ENCODE assay signal across 25 cellular contexts in the genomic region with DNA sequence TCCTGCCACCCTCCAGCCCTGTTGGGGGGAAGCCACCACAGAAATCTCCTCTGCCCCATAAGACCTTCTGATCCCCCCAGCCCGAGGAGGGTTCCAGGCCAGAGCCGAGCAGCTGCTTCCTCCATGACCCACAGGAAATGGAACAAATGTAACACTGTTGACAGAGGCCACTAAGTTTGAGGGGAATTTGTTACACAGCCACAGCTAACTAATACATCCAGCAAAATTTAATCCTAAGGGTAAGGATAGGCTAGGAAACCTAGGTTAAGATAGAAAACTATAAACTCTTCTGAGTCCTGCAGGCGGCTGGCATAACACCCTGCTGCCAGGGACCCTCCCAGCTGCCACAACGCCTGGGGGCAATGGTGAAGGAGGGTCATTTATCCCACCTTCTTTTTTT.
A peak's percentile ranks its signal among the peaks of the same experiment; 100 is the strongest.
DNase-seq lines count a peak whose midpoint lies in the region; ATAC-seq, FAIRE-seq and TF ChIP-seq lines count a peak whose summit lies in the region.
"Had no signal": no experiment of that assay in that cellular context is flagged by ENCODE, and none has a peak within 500 bp of the region (broad histone marks: within the 10 kb centered on the region; RNA-seq: fewer than 3 reads in every experiment).

No MANE protein-coding gene starts in this region.

- H3K27ac Mint-ChIP-seq in activated T-cell treated with anti-CD3 and anti-CD28 coated beads, Interleukin-2, amount 50 U/mL, for 24 hours = peak overlapping the region; percentile 98
- H3K27ac Mint-ChIP-seq in CD8-positive, alpha-beta T cell = peak overlapping the region; percentile 99
- peak overlapping the region; percentile 89 for H3K27ac Mint-ChIP-seq in activated T-helper 17 cell treated with anti-CD3 and anti-CD28 coated beads, Interleukin-2, amount 50 U/mL, for 72 hours
- peak overlapping the region; percentile 60 to 98 (median 96) for H3K27ac Mint-ChIP-seq in naive thymus-derived CD4-positive, alpha-beta T cell

- POLR2A ChIA-PET in CD8-positive, alpha-beta T cell (lab: Charles Lee) = interaction anchor here (0.7 to 1.8 kb wide), 2 partner anchors 9 to 18 kb away, joined by 3 to 6 read pairs; no protein-coding TSS in a partner anchor
- POLR2A ChIA-PET in naive thymus-derived CD4-positive, alpha-beta T cell (lab: Charles Lee) = interaction anchor here (0.6 kb wide), 1 partner anchor 1762 kb away, joined by 4 read pairs; no protein-coding TSS in a partner anchor

- no peak for TF ChIP-seq CTCF in CD8-positive, alpha-beta T cell (IDR thresholded peaks at IDR 0.05)
- TF ChIP-seq CTCF in upper lobe of left lung (IDR thresholded peaks at IDR 0.05) = no peak

- no peaks in the 10 kb centered on the region for H3K36me3 ChIP-seq in CD8-positive, alpha-beta T cell (ENCODE audit: insufficient read depth, low read length)
- peaks cover 0 to 15% (median 0%) of the 10 kb centered on the region in 3 experiments for H3K36me3 ChIP-seq in naive thymus-derived CD4-positive, alpha-beta T cell (ENCODE audit: control insufficient read depth in 2 of 3, insufficient read depth in 3 of 3, low read length in 3 of 3)
- peaks cover 0 to 4% (median 0%) of the 10 kb centered on the region in 4 donors for H3K36me3 ChIP-seq in upper lobe of left lung
- H3K36me3 ChIP-seq: BE2C, brain microvascular endothelial cell, left lung, MG63, tibial nerve had no signal

- peaks cover 21% of the 10 kb centered on the region for H3K4me1 ChIP-seq in CD8-positive, alpha-beta T cell (ENCODE audit: insufficient read depth, low read length)
- H3K4me1 ChIP-seq in naive thymus-derived CD4-positive, alpha-beta T cell (ENCODE audit: control insufficient read depth in 2 of 2, insufficient read depth in 2 of 2, low read length in 2 of 2) = peaks cover 15 to 17% of the 10 kb centered on the region in 2 donors
- H3K4me1 ChIP-seq in upper lobe of left lung = peaks cover 0 to 9% (median 4%) of the 10 kb centered on the region in 4 donors
- H3K4me1 ChIP-seq: BE2C, left lung had no signal

- ATAC-seq in CD8-positive, alpha-beta T cell = no peak
- ATAC-seq in activated T-helper 17 cell treated with anti-CD3 and anti-CD28 coated beads, Interleukin-2, amount 50 U/mL, for 72 hours (replicated peaks) = no peak
- ATAC-seq in naive thymus-derived CD4-positive, alpha-beta T cell = no peak
- no peak for ATAC-seq in upper lobe of left lung (ENCODE audit: low FRiP score in 2 of 2)
- ATAC-seq: left lung, psoas muscle had no signal

- WGBS in upper lobe of left lung, 2 donors = 86 to 97% methylated on average over 2 to 4 of the region's 4 CpGs

- intact Hi-C loops in CD8-positive, alpha-beta T cell (cut with DNase I, micrococcal nuclease) = loop anchor here in 1 of 2 experiments (10.0 kb wide), 2 partner anchors 62 to 288 kb away; partner anchors contain the start of gene GET4
- intact Hi-C loops in naive thymus-derived CD4-positive, alpha-beta T cell (cut with micrococcal nuclease) = no loop called here

- CTCF ChIA-PET in CD8-positive, alpha-beta T cell (lab: Charles Lee) = no interaction called here
- CTCF ChIA-PET in naive thymus-derived CD4-positive, alpha-beta T cell (lab: Charles Lee) = no interaction called here

- DNase-seq in activated T-cell treated with anti-CD3 and anti-CD28 coated beads, Interleukin-2, amount 50 U/mL, for 24 hours = no peak
- DNase-seq in activated T-cell treated with anti-CD3 and anti-CD28 coated beads, Interleukin-2, amount 50 U/mL, for 1 hour = no peak
- DNase-seq in CD8-positive, alpha-beta T cell = no peak
- no peak for DNase-seq in naive thymus-derived CD4-positive, alpha-beta T cell
- DNase-seq in GM12892 (ENCODE audit: insufficient read length) = no peak
- no peak for DNase-seq in stimulated activated naive CD4-positive, alpha-beta T cell treated with Interleukin-2 at 50 U/mL for 16 hours (lab: John Stamatoyannopoulos, UW)
- no peak for DNase-seq in upper lobe of left lung
- DNase-seq: activated CD4-positive, CD25-positive, alpha-beta regulatory T cell; amniotic stem cell; BE2C; brain microvascular endothelial cell; effector CD4-positive, alpha-beta T cell; HCEC 1CT; KG1; MG63; NCI-H2029 treated with DMSO at 0.1 percent for 48 hours; NCI-H526; psoas muscle; SHP77; stimulated activated CD4-positive, alpha-beta T cell treated with anti-CD3 and anti-CD28 coated beads, Interleukin-15, amount 100 ng/mL, for 24 hours; stomach had no signal

- no peak overlapping the region for H3K4me3 ChIP-seq in CD8-positive, alpha-beta T cell (ENCODE audit: low read depth, low read length)
- no peak overlapping the region for H3K4me3 ChIP-seq in naive thymus-derived CD4-positive, alpha-beta T cell (ENCODE audit: low read length)
- no peak overlapping the region for H3K4me3 ChIP-seq in upper lobe of left lung
- H3K4me3 ChIP-seq: left lung, MG63, psoas muscle, stomach, tibial nerve had no signal

- no peak overlapping the region for H3K4me3 Mint-ChIP-seq in activated T-cell treated with anti-CD3 and anti-CD28 coated beads, Interleukin-2, amount 50 U/mL, for 24 hours
- H3K4me3 Mint-ChIP-seq in CD8-positive, alpha-beta T cell = no peak overlapping the region
- H3K4me3 Mint-ChIP-seq in activated T-helper 17 cell treated with anti-CD3 and anti-CD28 coated beads, Interleukin-2, amount 50 U/mL, for 72 hours = peak overlapping the region; percentile 93
- H3K4me3 Mint-ChIP-seq in naive thymus-derived CD4-positive, alpha-beta T cell = peak overlapping the region in 1 of 10 donors; percentile 48

- peaks cover 27% of the 10 kb centered on the region for H3K9me3 Mint-ChIP-seq in activated T-cell treated with anti-CD3 and anti-CD28 coated beads, Interleukin-2, amount 50 U/mL, for 24 hours
- H3K9me3 Mint-ChIP-seq in CD8-positive, alpha-beta T cell = peaks cover 7% of the 10 kb centered on the region
- H3K9me3 Mint-ChIP-seq in activated T-helper 17 cell treated with anti-CD3 and anti-CD28 coated beads, Interleukin-2, amount 50 U/mL, for 72 hours = peaks cover 3% of the 10 kb centered on the region
- peaks cover 0 to 19% (median 5%) of the 10 kb centered on the region in 11 donors for H3K9me3 Mint-ChIP-seq in naive thymus-derived CD4-positive, alpha-beta T cell

- H3K27me3 ChIP-seq in CD8-positive, alpha-beta T cell (ENCODE audit: insufficient read depth, low read length) = no peaks in the 10 kb centered on the region
- no peaks in the 10 kb centered on the region for H3K27me3 ChIP-seq in naive thymus-derived CD4-positive, alpha-beta T cell (ENCODE audit: control insufficient read depth in 2 of 2, insufficient read depth in 2 of 2, low read length in 2 of 2)
- H3K27me3 ChIP-seq in upper lobe of left lung = no peaks in the 10 kb centered on the region
- H3K27me3 ChIP-seq: BE2C, brain microvascular endothelial cell, MG63, stomach, tibial nerve had no signal

- no peak for TF ChIP-seq POLR2A in GM12892 (IDR thresholded peaks at IDR 0.05; ENCODE audit: low read depth, low read length)
- no peak for TF ChIP-seq POLR2A in upper lobe of left lung (IDR thresholded peaks at IDR 0.05)

- no peak for FAIRE-seq in GM12892 (lab: Jason Lieb, UNC)

- TF ChIP-seq EP300 in upper lobe of left lung (IDR thresholded peaks at IDR 0.05) = no peak

- H3K36me3 Mint-ChIP-seq in activated T-cell treated with anti-CD3 and anti-CD28 coated beads, Interleukin-2, amount 50 U/mL, for 24 hours (ENCODE audit: low read depth) = peaks cover 88% of the 10 kb centered on the region
- H3K36me3 Mint-ChIP-seq in CD8-positive, alpha-beta T cell = peaks cover 39% of the 10 kb centered on the region
- peaks cover 59% of the 10 kb centered on the region for H3K36me3 Mint-ChIP-seq in activated T-helper 17 cell treated with anti-CD3 and anti-CD28 coated beads, Interleukin-2, amount 50 U/mL, for 72 hours (ENCODE audit: low read depth)
- peaks cover 15 to 51% (median 20%) of the 10 kb centered on the region in 5 donors for H3K36me3 Mint-ChIP-seq in naive thymus-derived CD4-positive, alpha-beta T cell

- no peaks in the 10 kb centered on the region for H3K9me3 ChIP-seq in CD8-positive, alpha-beta T cell (ENCODE audit: low read length)
- no peaks in the 10 kb centered on the region for H3K9me3 ChIP-seq in naive thymus-derived CD4-positive, alpha-beta T cell (ENCODE audit: control insufficient read depth in 2 of 3, low read length in 3 of 3)
- no peaks in the 10 kb centered on the region for H3K9me3 ChIP-seq in upper lobe of left lung
- H3K9me3 ChIP-seq: BE2C, MG63, psoas muscle had no signal

- H3K4me1 Mint-ChIP-seq in activated T-cell treated with anti-CD3 and anti-CD28 coated beads, Interleukin-2, amount 50 U/mL, for 24 hours (ENCODE audit: low read depth) = peaks cover 42% of the 10 kb centered on the region
- peaks cover 39% of the 10 kb centered on the region for H3K4me1 Mint-ChIP-seq in CD8-positive, alpha-beta T cell (ENCODE audit: low read depth)
- H3K4me1 Mint-ChIP-seq in activated T-helper 17 cell treated with anti-CD3 and anti-CD28 coated beads, Interleukin-2, amount 50 U/mL, for 72 hours = peaks cover 38% of the 10 kb centered on the region
- H3K4me1 Mint-ChIP-seq in naive thymus-derived CD4-positive, alpha-beta T cell = peaks cover 14 to 42% (median 35%) of the 10 kb centered on the region in 7 donors

- no peak overlapping the region for H3K27ac ChIP-seq in CD8-positive, alpha-beta T cell (ENCODE audit: low read depth, low read length)
- H3K27ac ChIP-seq in naive thymus-derived CD4-positive, alpha-beta T cell (ENCODE audit: low read depth, low read length) = no peak overlapping the region
- no peak overlapping the region for H3K27ac ChIP-seq in upper lobe of left lung
- H3K27ac ChIP-seq: brain microvascular endothelial cell, epithelial cell of prostate, left lung, psoas muscle had no signal

- no peaks in the 10 kb centered on the region for H3K27me3 Mint-ChIP-seq in activated T-cell treated with anti-CD3 and anti-CD28 coated beads, Interleukin-2, amount 50 U/mL, for 24 hours
- H3K27me3 Mint-ChIP-seq in CD8-positive, alpha-beta T cell (ENCODE audit: low read depth) = no peaks in the 10 kb centered on the region
- no peaks in the 10 kb centered on the region for H3K27me3 Mint-ChIP-seq in activated T-helper 17 cell treated with anti-CD3 and anti-CD28 coated beads, Interleukin-2, amount 50 U/mL, for 72 hours
- no peaks in the 10 kb centered on the region for H3K27me3 Mint-ChIP-seq in naive thymus-derived CD4-positive, alpha-beta T cell
